In genomic region chr2:278312-278932, GRCh38 we compare ENCODE assay signal across 16 cellular contexts. TPM values are rescaled to one million over a fixed set of nuclear protein-coding genes. Genes with fewer than 3 reads are reported as not detected.
DNase-seq lines count a peak whose midpoint lies in the region; ATAC-seq, FAIRE-seq and TF ChIP-seq lines count a peak whose summit lies in the region.
"Had no signal": no experiment of that assay in that cellular context is flagged by ENCODE, and none has a peak within 500 bp of the region (broad histone marks: within the 10 kb centered on the region; RNA-seq: fewer than 3 reads in every experiment).

No MANE protein-coding gene starts in this region.

- H3K9ac ChIP-seq in HepG2 (ENCODE audit: insufficient read depth, low read depth, low read length) (no peak overlapping the region), neuronal stem cell (ENCODE audit: low read depth, low read length, poor library complexity) (peak overlapping the region; percentile 47)
- H3K9ac ChIP-seq: BLaER1 treated with 17β-estradiol and CSF1 and Interleukin-3, amounts not matched to agents 10 nM and 100 nM; GM23248 had no signal

- no peak overlapping the region for H4K8ac ChIP-seq in neuronal stem cell (ENCODE audit: low read depth, low read length)

- POLR2A ChIA-PET in HepG2 (lab: Yijun Ruan, JAX): interaction anchor here (0.6 kb wide), 1 partner anchor 14 kb away, joined by 3 read pairs; the partner anchor contains the start of gene ACP1

- H3K79me2 ChIP-seq in HepG2 (ENCODE audit: insufficient read depth, low read length): peaks cover 56% of the 10 kb centered on the region

- H3K9me3 ChIP-seq in HepG2 (ENCODE audit: low read length): no peaks in the 10 kb centered on the region
- H3K9me3 ChIP-seq in right lobe of liver: no peaks in the 10 kb centered on the region
- no peaks in the 10 kb centered on the region for H3K9me3 ChIP-seq in left lung
- H3K9me3 ChIP-seq in neuronal stem cell (replicated peaks in 1 of 2; ENCODE audit: control insufficient read depth in 2 of 2, insufficient read depth in 1 of 2, low read depth in 1 of 2, low read length in 2 of 2): peaks cover 0 to 2% of the 10 kb centered on the region in 2 donors
- H3K9me3 ChIP-seq: BLaER1 treated with 17β-estradiol and CSF1 and Interleukin-3, amounts not matched to agents 10 nM and 100 nM had no signal

- TF ChIP-seq CTCF in HepG2 (CRISPR knock-in tag; IDR thresholded peaks at IDR 0.05): no peak
- TF ChIP-seq CTCF in right lobe of liver (IDR thresholded peaks at IDR 0.05): no peak
- no peak for TF ChIP-seq CTCF in left lung (IDR thresholded peaks at IDR 0.05)

- no peaks in the 10 kb centered on the region for H3K27me3 ChIP-seq in HepG2 (ENCODE audit: control insufficient read depth in 1 of 2, insufficient read depth in 2 of 2, low read length in 2 of 2)
- no peaks in the 10 kb centered on the region for H3K27me3 ChIP-seq in right lobe of liver
- H3K27me3 ChIP-seq in left lung: no peaks in the 10 kb centered on the region
- H3K27me3 ChIP-seq in neuronal stem cell (ENCODE audit: control insufficient read depth in 3 of 3, insufficient read depth in 3 of 3, low read depth in 1 of 3, low read length in 3 of 3): no peaks in the 10 kb centered on the region

- ATAC-seq in HepG2 (no peak), right lobe of liver (no peak), left lung (peak; percentile 64)

- FAIRE-seq in HepG2 (lab: Jason Lieb, UNC): no peak
- FAIRE-seq: H54 had no signal

- no peak for TF ChIP-seq EP300 in HepG2 (IDR thresholded peaks at IDR 0.05; ENCODE audit: low read depth in 2 of 2, low read length in 2 of 2)
- TF ChIP-seq EP300 in HepG2 (CRISPR knock-in tag; IDR thresholded peaks at IDR 0.05; ENCODE audit: borderline replicate concordance): no peak

- no peak overlapping the region for H2AFZ ChIP-seq in HepG2 (ENCODE audit: low read length)
- no peak overlapping the region for H2AFZ ChIP-seq in neuronal stem cell (ENCODE audit: low read length)
- H2AFZ ChIP-seq: GM23248 had no signal

- BruUV-seq in HepG2 (replicated peaks; lab: Mats Ljungman, UMichigan): no TSS peak

- peaks cover 36 to 79% of the 10 kb centered on the region in 2 experiments for H3K36me3 ChIP-seq in HepG2 (replicated peaks in 1 of 2; ENCODE audit: control insufficient read depth in 1 of 2, insufficient read depth in 2 of 2, low read length in 2 of 2)
- peaks cover 0 to 36% (median 11%) of the 10 kb centered on the region in 4 donors for H3K36me3 ChIP-seq in right lobe of liver
- H3K36me3 ChIP-seq in left lung: peaks cover 0 to 81% of the 10 kb centered on the region in 2 donors
- peaks cover 20 to 100% of the 10 kb centered on the region in 2 donors for H3K36me3 ChIP-seq in neuronal stem cell (replicated peaks in 1 of 2; ENCODE audit: control insufficient read depth in 2 of 2, insufficient read depth in 2 of 2, low read length in 2 of 2)

- H3K14ac ChIP-seq in neuronal stem cell (ENCODE audit: low read length): no peak overlapping the region

- H2BK12ac ChIP-seq in neuronal stem cell (ENCODE audit: low read length): no peak overlapping the region

- no peak overlapping the region for H3K18ac ChIP-seq in neuronal stem cell (ENCODE audit: low read length)

- CTCF ChIA-PET in HepG2 (lab: Yijun Ruan, JAX; ENCODE audit: low intra/inter-chr PET ratio, low total read pairs): no interaction called here

- no peak overlapping the region for H3K23ac ChIP-seq in neuronal stem cell (ENCODE audit: low read depth, low read length, poor library complexity)

- H3K4ac ChIP-seq in neuronal stem cell (ENCODE audit: low read length): no peak overlapping the region

- H3K4me2 ChIP-seq in HepG2 (ENCODE audit: low read depth, low read length) (no peak overlapping the region), neuronal stem cell (ENCODE audit: insufficient read depth, low read length, poor library complexity, severe bottlenecking) (no peak overlapping the region)
- H3K4me2 ChIP-seq: BLaER1 treated with 17β-estradiol and CSF1 and Interleukin-3, amounts not matched to agents 10 nM and 100 nM had no signal

- no peak for TF ChIP-seq POLR2A in HepG2 (IDR thresholded peaks at IDR 0.05; ENCODE audit: insufficient read depth in 1 of 2, low read depth in 2 of 2, low read length in 2 of 2)
- TF ChIP-seq POLR2A in right lobe of liver (IDR thresholded peaks at IDR 0.05): no peak

- WGBS in HepG2 (ENCODE audit: low lambda C conversion rate): 90% methylated on average over 2 of the region's 2 CpGs
- 80% methylated on average over 1 of the region's 2 CpGs for WGBS in right lobe of liver (ENCODE audit: insufficient coverage, low coverage, low lambda C conversion rate, missing lambda C conversion rate)
- WGBS in neuronal stem cell (ENCODE audit: extremely low coverage in 2 of 2, insufficient read length in 2 of 2, insufficient replicate concordance in 1 of 2), 2 donors: no CpG with 5 or more reads among the region's 2 CpGs

- H3K4me1 ChIP-seq in HepG2 (ENCODE audit: insufficient read depth, low read length) (peaks cover 2% of the 10 kb centered on the region; the same call in 1 of the 2 replicates), right lobe of liver (peaks cover 0 to 7% (median 0%) of the 10 kb centered on the region in 4 donors), left lung (no peaks in the 10 kb centered on the region), neuronal stem cell (ENCODE audit: control insufficient read depth in 2 of 2, insufficient read depth in 1 of 2, low read depth in 1 of 2, low read length in 2 of 2) (peaks cover 0 to 23% of the 10 kb centered on the region in 2 donors)

- H4K91ac ChIP-seq in neuronal stem cell (ENCODE audit: low read depth, low read length, poor library complexity): no peak overlapping the region

- intact Hi-C loops in HepG2 (cut with micrococcal nuclease; ENCODE audit: unreplicated experiment) (no loop called here), right lobe of liver (cut with DNase I) (no loop called here), left lung (cut with DNase I) (no loop called here)

- DNase-seq in HepG2 (ENCODE audit: low spot score) (no peak), right lobe of liver (no peak), left lung (no peak), neuronal stem cell (ENCODE audit: low spot score) (no peak), A172 (ENCODE audit: low spot score) (no peak), middle frontal gyrus (ENCODE audit: extremely low spot score, low spot score) (no peak)
- DNase-seq in stimulated activated naive CD4-positive, alpha-beta T cell treated with Interleukin-2 at 50 U/mL for 16 hours (lab: John Stamatoyannopoulos, UW): no peak
- DNase-seq: 8988T; ACHN; CD4-positive, CD25-positive, alpha-beta regulatory T cell; DMS53; GF-D8 had no signal

- H2BK15ac ChIP-seq in neuronal stem cell (ENCODE audit: low read length): no peak overlapping the region

- no peak overlapping the region for H2AK5ac ChIP-seq in neuronal stem cell (ENCODE audit: low read depth, low read length)

- in situ Hi-C loops in HepG2 (cut with HindIII; ENCODE audit: extremely low pct_ligation_motif_present, low pct_unique_long_range_greater_than_20kb): no loop called here

- H3K27ac ChIP-seq in HepG2 (ENCODE audit: extremely low read length, insufficient read depth, low read length): no peak overlapping the region
- H3K27ac ChIP-seq in right lobe of liver: no peak overlapping the region
- H3K27ac ChIP-seq in left lung: no peak overlapping the region
- H3K27ac ChIP-seq in neuronal stem cell (replicated peaks; ENCODE audit: low read length): no peak overlapping the region
- H3K27ac ChIP-seq: BLaER1 treated with 17β-estradiol and CSF1 and Interleukin-3, amounts not matched to agents 10 nM and 100 nM; GM23248 had no signal

- H3K4me3 ChIP-seq in HepG2 (replicated peaks in 1 of 3; ENCODE audit: insufficient read depth in 1 of 3, low read depth in 2 of 3, low read length in 3 of 3): no peak overlapping the region
- H3K4me3 ChIP-seq in right lobe of liver: no peak overlapping the region
- no peak overlapping the region for H3K4me3 ChIP-seq in left lung
- H3K4me3 ChIP-seq in neuronal stem cell (ENCODE audit: low read length in 2 of 2): peak overlapping the region in 1 of 2 donors; percentile 60
- H3K4me3 ChIP-seq: BLaER1 treated with 17β-estradiol and CSF1 and Interleukin-3, amounts not matched to agents 10 nM and 100 nM; GM23248 had no signal

- peaks cover 27% of the 10 kb centered on the region for H4K20me1 ChIP-seq in HepG2 (ENCODE audit: insufficient read depth, low read length)

- no peaks in the 10 kb centered on the region for H3K79me1 ChIP-seq in neuronal stem cell (ENCODE audit: low read depth, low read length)

- TF ChIP-seq RAD21 in HepG2 (CRISPR knock-in tag; IDR thresholded peaks at IDR 0.05): no peak

- no peak overlapping the region for H2BK5ac ChIP-seq in neuronal stem cell (ENCODE audit: low read length)

- H2BK120ac ChIP-seq in neuronal stem cell (ENCODE audit: low read depth, low read length): no peak overlapping the region

RNA-seq across cellular contexts. Expression of gene ALKAL2, which starts 9.5 kb away (rescaled TPM):
- 0.22 TPM in 1 of 2 replicates, not detected in the other for total RNA-seq in HepG2 (2016; rRNA removed; fragmentation: Illumina TruSeq; extraction: Trizol)
- not detected in 2 replicates for total RNA-seq in HepG2 (2016; cell fraction: cytosol; rRNA removed; fragmentation: Illumina TruSeq; extraction: Trizol; ENCODE audit: low read depth)
- 0.22 TPM in 1 of 2 replicates, not detected in the other for total RNA-seq in HepG2 (2016; cell fraction: insoluble cytoplasmic fraction; rRNA removed; fragmentation: Illumina TruSeq; extraction: Trizol)
- total RNA-seq in HepG2 (2016; cell fraction: membrane; rRNA removed; fragmentation: Illumina TruSeq; extraction: Trizol): 0.77 and 0.93 TPM in 2 replicates
- not detected in 2 replicates for total RNA-seq in HepG2 (2016; cell fraction: nucleus; rRNA removed; fragmentation: Illumina TruSeq; extraction: Trizol)
- polyA plus RNA-seq in HepG2 (2011; rRNA removed): 1.7 and 2.9 TPM in 2 replicates
- polyA plus RNA-seq in HepG2 (2011; cell fraction: cytosol; rRNA removed): 0.89 and 1.5 TPM in 2 replicates
- polyA plus RNA-seq in HepG2 (2011; cell fraction: nucleus; rRNA removed): 0.82 and 1.1 TPM in 2 replicates
- 1.5 and 2.3 TPM in 2 replicates for polyA plus RNA-seq in HepG2 (2012)
- 0.12 and 0.19 TPM in 2 replicates for polyA plus RNA-seq in HepG2 (2016; cell fraction: cytosol; fragmentation: Illumina TruSeq; extraction: Trizol; ENCODE audit: low read depth)
- polyA plus RNA-seq in HepG2 (2016; cell fraction: insoluble cytoplasmic fraction; fragmentation: Illumina TruSeq; extraction: Trizol; ENCODE audit: low read depth): 0.35 TPM in 1 of 2 replicates, not detected in the other
- 0.22 and 0.45 TPM in 2 replicates for polyA plus RNA-seq in HepG2 (2016; cell fraction: membrane; fragmentation: Illumina TruSeq; extraction: Trizol; ENCODE audit: low read depth)
- polyA plus RNA-seq in HepG2 (2016; cell fraction: nucleus; fragmentation: Illumina TruSeq; extraction: Trizol; ENCODE audit: insufficient read depth, low read depth): 0.72 and 1.0 TPM in 2 replicates
- not detected in 2 replicates for polyA minus RNA-seq in HepG2 (2011; rRNA and poly(A)+ RNA removed; ENCODE audit: low replicate concordance)
- polyA minus RNA-seq in HepG2 (2011; cell fraction: cytosol; rRNA and poly(A)+ RNA removed): 0.59 TPM in 1 of 2 replicates, not detected in the other
- 1.4 and 1.5 TPM in 2 replicates for polyA minus RNA-seq in HepG2 (2011; cell fraction: nucleus; rRNA and poly(A)+ RNA removed)
- 1 to 10 TPM in 4 of 6 experiments, under 1 TPM in 2; 0.49 to 2.9 (median 1.0) TPM for total RNA-seq in right lobe of liver
- 1 to 10 TPM; 3.1 to 8.9 TPM for total RNA-seq in left lung
- polyA plus RNA-seq in neuronal stem cell (2013, experiment 1 of 2): 0.20 TPM
- polyA plus RNA-seq in neuronal stem cell (2013, experiment 2 of 2): 0.17 TPM
- not detected in 2 replicates for total RNA-seq in A172 (2014; rRNA removed; shearing (Covaris generic))
- total RNA-seq: CD4-positive, CD25-positive, alpha-beta regulatory T cell; GM23248; HT-29 had no signal
- polyA plus RNA-seq: GM23248 had no signal

RNA-seq across cellular contexts. Expression of gene ACP1, which starts 13.7 kb away (rescaled TPM):
- 246 and 290 TPM in 2 replicates for total RNA-seq in HepG2 (2016; rRNA removed; fragmentation: Illumina TruSeq; extraction: Trizol)
- total RNA-seq in HepG2 (2016; cell fraction: cytosol; rRNA removed; fragmentation: Illumina TruSeq; extraction: Trizol; ENCODE audit: low read depth): 198 and 234 TPM in 2 replicates
- total RNA-seq in HepG2 (2016; cell fraction: insoluble cytoplasmic fraction; rRNA removed; fragmentation: Illumina TruSeq; extraction: Trizol): 252 and 306 TPM in 2 replicates
- total RNA-seq in HepG2 (2016; cell fraction: membrane; rRNA removed; fragmentation: Illumina TruSeq; extraction: Trizol): 319 and 324 TPM in 2 replicates
- 159 and 173 TPM in 2 replicates for total RNA-seq in HepG2 (2016; cell fraction: nucleus; rRNA removed; fragmentation: Illumina TruSeq; extraction: Trizol)
- polyA plus RNA-seq in HepG2 (2011; rRNA removed): 280 and 348 TPM in 2 replicates
- 192 and 226 TPM in 2 replicates for polyA plus RNA-seq in HepG2 (2011; cell fraction: cytosol; rRNA removed)
- 139 and 154 TPM in 2 replicates for polyA plus RNA-seq in HepG2 (2011; cell fraction: nucleus; rRNA removed)
- polyA plus RNA-seq in HepG2 (2012): 301 and 382 TPM in 2 replicates
- polyA plus RNA-seq in HepG2 (2016; cell fraction: cytosol; fragmentation: Illumina TruSeq; extraction: Trizol; ENCODE audit: low read depth): 328 and 393 TPM in 2 replicates
- 381 and 406 TPM in 2 replicates for polyA plus RNA-seq in HepG2 (2016; cell fraction: insoluble cytoplasmic fraction; fragmentation: Illumina TruSeq; extraction: Trizol; ENCODE audit: low read depth)
- polyA plus RNA-seq in HepG2 (2016; cell fraction: membrane; fragmentation: Illumina TruSeq; extraction: Trizol; ENCODE audit: low read depth): 353 and 372 TPM in 2 replicates
- 287 and 295 TPM in 2 replicates for polyA plus RNA-seq in HepG2 (2016; cell fraction: nucleus; fragmentation: Illumina TruSeq; extraction: Trizol; ENCODE audit: insufficient read depth, low read depth)
- polyA minus RNA-seq in HepG2 (2011; rRNA and poly(A)+ RNA removed; ENCODE audit: low replicate concordance): 137 and 198 TPM in 2 replicates
- 154 and 160 TPM in 2 replicates for polyA minus RNA-seq in HepG2 (2011; cell fraction: cytosol; rRNA and poly(A)+ RNA removed)
- 316 and 328 TPM in 2 replicates for polyA minus RNA-seq in HepG2 (2011; cell fraction: nucleus; rRNA and poly(A)+ RNA removed)
- total RNA-seq in right lobe of liver: 10 to 100 TPM; 52.1 to 72.1 (median 60.3) TPM
- 10 to 100 TPM; 76.5 to 80.6 TPM for total RNA-seq in left lung
- 138 TPM for polyA plus RNA-seq in neuronal stem cell (2013, experiment 1 of 2)
- 139 TPM for polyA plus RNA-seq in neuronal stem cell (2013, experiment 2 of 2)
- total RNA-seq in A172 (2014; rRNA removed; shearing (Covaris generic)): 186 and 248 TPM in 2 replicates

RNA-seq across cellular contexts. Expression of gene SH3YL1, which starts 14.6 kb away (rescaled TPM):
- total RNA-seq in HepG2 (2016; rRNA removed; fragmentation: Illumina TruSeq; extraction: Trizol): 8.8 and 13.0 TPM in 2 replicates
- 4.1 and 4.9 TPM in 2 replicates for total RNA-seq in HepG2 (2016; cell fraction: cytosol; rRNA removed; fragmentation: Illumina TruSeq; extraction: Trizol; ENCODE audit: low read depth)
- 8.7 and 10.6 TPM in 2 replicates for total RNA-seq in HepG2 (2016; cell fraction: insoluble cytoplasmic fraction; rRNA removed; fragmentation: Illumina TruSeq; extraction: Trizol)
- total RNA-seq in HepG2 (2016; cell fraction: membrane; rRNA removed; fragmentation: Illumina TruSeq; extraction: Trizol): 6.5 and 8.7 TPM in 2 replicates
- total RNA-seq in HepG2 (2016; cell fraction: nucleus; rRNA removed; fragmentation: Illumina TruSeq; extraction: Trizol): 19.0 and 22.6 TPM in 2 replicates
- 38.1 and 48.2 TPM in 2 replicates for polyA plus RNA-seq in HepG2 (2011; rRNA removed)
- polyA plus RNA-seq in HepG2 (2011; cell fraction: cytosol; rRNA removed): 22.1 and 28.8 TPM in 2 replicates
- polyA plus RNA-seq in HepG2 (2011; cell fraction: nucleus; rRNA removed): 105 and 110 TPM in 2 replicates
- 34.7 and 61.3 TPM in 2 replicates for polyA plus RNA-seq in HepG2 (2012)
- 3.9 and 4.4 TPM in 2 replicates for polyA plus RNA-seq in HepG2 (2016; cell fraction: cytosol; fragmentation: Illumina TruSeq; extraction: Trizol; ENCODE audit: low read depth)
- 12.2 TPM in 2 replicates for polyA plus RNA-seq in HepG2 (2016; cell fraction: insoluble cytoplasmic fraction; fragmentation: Illumina TruSeq; extraction: Trizol; ENCODE audit: low read depth)
- polyA plus RNA-seq in HepG2 (2016; cell fraction: membrane; fragmentation: Illumina TruSeq; extraction: Trizol; ENCODE audit: low read depth): 6.9 and 8.4 TPM in 2 replicates
- 34.5 and 42.6 TPM in 2 replicates for polyA plus RNA-seq in HepG2 (2016; cell fraction: nucleus; fragmentation: Illumina TruSeq; extraction: Trizol; ENCODE audit: insufficient read depth, low read depth)
- polyA minus RNA-seq in HepG2 (2011; rRNA and poly(A)+ RNA removed; ENCODE audit: low replicate concordance): 8.2 and 18.1 TPM in 2 replicates
- 10.2 and 13.8 TPM in 2 replicates for polyA minus RNA-seq in HepG2 (2011; cell fraction: cytosol; rRNA and poly(A)+ RNA removed)
- 143 and 147 TPM in 2 replicates for polyA minus RNA-seq in HepG2 (2011; cell fraction: nucleus; rRNA and poly(A)+ RNA removed)
- 10 to 100 TPM in 2 of 6 experiments, 1 to 10 TPM in 4; 5.9 to 23.0 (median 8.7) TPM for total RNA-seq in right lobe of liver
- 10 to 100 TPM; 49.1 to 96.1 TPM for total RNA-seq in left lung
- polyA plus RNA-seq in neuronal stem cell (2013, experiment 1 of 2): 15.9 TPM
- polyA plus RNA-seq in neuronal stem cell (2013, experiment 2 of 2): 15.8 TPM
- 21.4 and 22.5 TPM in 2 replicates for total RNA-seq in A172 (2014; rRNA removed; shearing (Covaris generic))
